ENCODE assay signal across 23 cellular contexts in genomic region chr1:51686450-51686849, GRCh38.
DNase-seq lines count a peak whose midpoint lies in the region; ATAC-seq and TF ChIP-seq lines count a peak whose summit lies in the region.
"Had no signal": no experiment of that assay in that cellular context is flagged by ENCODE, and none has a peak within 500 bp of the region (broad histone marks: within the 10 kb centered on the region; RNA-seq: fewer than 3 reads in every experiment).

No MANE protein-coding gene starts in this region.

- H3K4me1 ChIP-seq in breast epithelium (peaks cover 0 to 6% of the 10 kb centered on the region in 2 donors), psoas muscle (peaks cover 43% of the 10 kb centered on the region)

- H3K27ac ChIP-seq in breast epithelium (no peak overlapping the region), epithelial cell of prostate (no peak overlapping the region), psoas muscle (peak overlapping the region; percentile 11)

- H3K4me3 Mint-ChIP-seq in MCF 10A (ENCODE audit: unreplicated experiment) = no peak overlapping the region
- H3K4me3 Mint-ChIP-seq: CD8-positive, alpha-beta T cell had no signal

- H3K36me3 Mint-ChIP-seq in MCF 10A (ENCODE audit: insufficient read depth, unreplicated experiment) = no peaks in the 10 kb centered on the region
- H3K36me3 Mint-ChIP-seq: CD8-positive, alpha-beta T cell had no signal

- DNase-seq in MCF 10A (ENCODE audit: unreplicated experiment) (peak; percentile 73), breast epithelium (ENCODE audit: low spot score in 2 of 2) (no peak), MG63 (peak; percentile 31), epithelial cell of prostate (ENCODE audit: low read depth, low spot score) (peak; percentile 89), psoas muscle (no peak), CD1c-positive myeloid dendritic cell (ENCODE audit: extremely low spot score) (no peak)
- DNase-seq: activated effector memory CD4-positive, alpha-beta T cell treated with Interleukin-2 at 50 U/mL for 16 hours; amniotic stem cell; CD8-positive, alpha-beta T cell; foreskin melanocyte; GF-D8; hippocampal formation; MV-4-11; NCI-H69; stimulated activated CD4-positive, alpha-beta T cell treated with anti-CD3 and anti-CD28 coated beads, Interleukin-4, amount 100 ng/mL, for 1 hour; stimulated activated naive CD4-positive, alpha-beta T cell treated with Interleukin-2 at 50 U/mL for 16 hours; T1000; tibial artery had no signal

- intact Hi-C loops in MCF 10A (cut with micrococcal nuclease) = no loop called here
- intact Hi-C loops in breast epithelium (cut with DNase I; ENCODE audit: low total_unique reads) = no loop called here
- intact Hi-C loops in psoas muscle (cut with DNase I) = no loop called here

- H3K36me3 ChIP-seq in breast epithelium (no peaks in the 10 kb centered on the region), MG63 (no peaks in the 10 kb centered on the region), psoas muscle (ENCODE audit: insufficient read depth in 1 of 2, low read depth in 1 of 2) (no peaks in the 10 kb centered on the region)
- H3K36me3 ChIP-seq: HAP-1, tibial artery had no signal

- ATAC-seq in psoas muscle = peak in 3 of 4 donors; percentile 33 to 47 (median 33)
- ATAC-seq in HG03135 (IDR thresholded peaks at IDR 0.05; ENCODE audit: unreplicated experiment) = no peak
- ATAC-seq in GM21529 (IDR thresholded peaks at IDR 0.05; ENCODE audit: unreplicated experiment) = no peak
- ATAC-seq: CD8-positive, alpha-beta T cell had no signal

- TF ChIP-seq POLR2A in breast epithelium (IDR thresholded peaks at IDR 0.05) = no peak

- 42 to 61% (median 47%) methylated on average over 2 of the region's 2 CpGs for WGBS in psoas muscle, 3 donors

- peaks cover 35% of the 10 kb centered on the region for H3K4me1 Mint-ChIP-seq in MCF 10A (ENCODE audit: insufficient read depth, unreplicated experiment)

- no peaks in the 10 kb centered on the region for H3K27me3 Mint-ChIP-seq in MCF 10A (ENCODE audit: insufficient read depth, unreplicated experiment)
- H3K27me3 Mint-ChIP-seq: progenitor cell of endocrine pancreas had no signal

- TF ChIP-seq CTCF in MCF 10A (IDR thresholded peaks at IDR 0.05; ENCODE audit: unreplicated experiment) = no peak
- no peak for TF ChIP-seq CTCF in breast epithelium (IDR thresholded peaks at IDR 0.05)
- TF ChIP-seq CTCF in psoas muscle (IDR thresholded peaks at IDR 0.05) = no peak

- peak overlapping the region; percentile 3 for H3K27ac Mint-ChIP-seq in MCF 10A (ENCODE audit: low read depth, unreplicated experiment)
- H3K27ac Mint-ChIP-seq: CD8-positive, alpha-beta T cell; progenitor cell of endocrine pancreas had no signal

- no peaks in the 10 kb centered on the region for H3K9me3 ChIP-seq in breast epithelium
- H3K9me3 ChIP-seq in MG63 = no peaks in the 10 kb centered on the region
- H3K9me3 ChIP-seq in psoas muscle = no peaks in the 10 kb centered on the region
- H3K9me3 ChIP-seq: HAP-1, tibial artery had no signal

- no peak overlapping the region for H3K4me3 ChIP-seq in breast epithelium
- H3K4me3 ChIP-seq in MG63 = no peak overlapping the region
- no peak overlapping the region for H3K4me3 ChIP-seq in psoas muscle
- H3K4me3 ChIP-seq: HAP-1, lung, tibial artery had no signal

- H3K27me3 ChIP-seq in breast epithelium (no peaks in the 10 kb centered on the region), MG63 (no peaks in the 10 kb centered on the region), psoas muscle (ENCODE audit: insufficient read depth in 3 of 3, low read length in 2 of 3) (no peaks in the 10 kb centered on the region)
- H3K27me3 ChIP-seq: tibial artery had no signal

- POLR2A ChIA-PET in MCF 10A (lab: Yijun Ruan, JAX) = interaction anchor here (0.6 to 6.5 kb wide), 3 partner anchors 25 to 60 kb away, joined by 3 to 92 read pairs (median 3); no protein-coding TSS in a partner anchor

- BruUV-seq in MCF 10A (replicated peaks; lab: Mats Ljungman, UMichigan) = no TSS peak

- CTCF ChIA-PET in MCF 10A (lab: Yijun Ruan, JAX) = no interaction called here

- H3K9me3 Mint-ChIP-seq in MCF 10A (ENCODE audit: unreplicated experiment) = no peaks in the 10 kb centered on the region
- H3K9me3 Mint-ChIP-seq: CD8-positive, alpha-beta T cell had no signal

Comparison
In these comparisons a context has a peak if more than half of its experiments do, and no peak if none do; other contexts are left out.
1. DNase-seq: peak in MCF 10A (single experiment), MG63 (single experiment) and epithelial cell of prostate (single experiment); none in breast epithelium (0 of 2), psoas muscle (0 of 2) and CD1c-positive myeloid dendritic cell (single experiment).
2. ATAC-seq: peak in psoas muscle (3 of 4); none in HG03135 (single experiment) and GM21529 (single experiment).